In genomic region chr2:205078762-205079161, GRCh38 we compare ENCODE assay signal across 1 cellular context.
TF ChIP-seq lines count a peak whose summit lies in the region.

No MANE protein-coding gene starts in this region.

TF ChIP-seq in H1, 55 proteins besides CTCF, POLR2A, EP300 and RAD21:
- TF ChIP-seq TEAD4 (IDR thresholded peaks at IDR 0.05; ENCODE audit: low read depth, low read length) (no peak), MAX (IDR thresholded peaks at IDR 0.05) (no peak), YY1 (IDR thresholded peaks at IDR 0.05; ENCODE audit: low read depth, low read length) (no peak), CHD7 (IDR thresholded peaks at IDR 0.05; ENCODE audit: insufficient replicate concordance, low read length) (no peak), SP4 (IDR thresholded peaks at IDR 0.05; ENCODE audit: low read length) (no peak), JUN (IDR thresholded peaks at IDR 0.05; ENCODE audit: low read depth, low read length) (no peak), RFX5 (IDR thresholded peaks at IDR 0.05; ENCODE audit: borderline replicate concordance, low read depth, low read length) (no peak), BRCA1 (IDR thresholded peaks at IDR 0.05; ENCODE audit: low read depth, low read length) (no peak)
